Comparison of ENCODE assay signal across 1 cellular context in genomic region chr7:66078067-66078466, GRCh38.
TF ChIP-seq lines count a peak whose summit lies in the region.

No MANE protein-coding gene starts in this region.

TF ChIP-seq in K562, 482 proteins besides CTCF, POLR2A, EP300 and RAD21:
- TF ChIP-seq ZNF695 (CRISPR knock-in tag; IDR thresholded peaks at IDR 0.05) (no peak), TBL1XR1 (IDR thresholded peaks at IDR 0.05; ENCODE audit: low read length in 2 of 2) (no peak), RBFOX2 (IDR thresholded peaks at IDR 0.05; ENCODE audit: low read depth, low read length) (peak; percentile 17; the same call in 1 of the 2 replicates), SMAD1 (IDR thresholded peaks at IDR 0.05; ENCODE audit: low read depth, low read length, partially characterized antibody) (no peak), NCOA2 (IDR thresholded peaks at IDR 0.05; ENCODE audit: partially characterized antibody in 2 of 2) (no peak), RB1 (IDR thresholded peaks at IDR 0.05; ENCODE audit: low read depth) (no peak), MTA1 (IDR thresholded peaks at IDR 0.05; ENCODE audit: borderline replicate concordance) (no peak)
